In the genomic region with DNA sequence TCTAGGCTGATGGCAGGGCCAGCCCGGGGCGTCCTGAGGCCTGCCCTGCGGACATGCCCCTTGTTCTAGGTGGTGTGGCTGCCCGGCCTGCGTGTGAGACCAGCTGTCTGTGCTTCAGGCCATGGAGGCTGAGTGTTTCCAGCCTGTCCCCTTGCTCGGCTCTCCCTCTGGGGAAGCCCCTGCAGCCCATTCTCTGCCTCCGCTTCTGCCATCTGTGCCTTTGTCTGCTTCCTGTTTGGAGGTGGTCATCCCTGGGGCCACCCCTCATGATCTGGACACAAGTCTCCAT, we compare ENCODE assay signal across 8 cellular contexts.
DNase-seq lines count a peak whose midpoint lies in the region; ATAC-seq and TF ChIP-seq lines count a peak whose summit lies in the region.

No MANE protein-coding gene starts in this region.

- H3K4me3 ChIP-seq in CD4-positive, alpha-beta memory T cell (ENCODE audit: low read length in 2 of 2), result peak overlapping the region in 1 of 2 donors; percentile 37
- no peak overlapping the region for H3K4me3 ChIP-seq in Loucy (ENCODE audit: low read length, poor library complexity, severe bottlenecking)

- H3K4me3 Mint-ChIP-seq in CD4-positive, alpha-beta memory T cell, result peak overlapping the region in 7 of 8 donors; percentile 34 to 79 (median 70)

- H3K4me1 Mint-ChIP-seq in CD4-positive, alpha-beta memory T cell, result peaks cover 26 to 66% (median 46%) of the 10 kb centered on the region in 4 donors

- H3K27ac ChIP-seq in CD4-positive, alpha-beta memory T cell (ENCODE audit: low read depth, low read length), result peak overlapping the region; percentile 61
- H3K27ac ChIP-seq in layer of hippocampus (ENCODE audit: low read depth, low read length), result peak overlapping the region; percentile 25

- no peaks in the 10 kb centered on the region for H3K79me2 ChIP-seq in Loucy (ENCODE audit: insufficient read depth, low read length)

- H4K20me1 ChIP-seq in Loucy (ENCODE audit: insufficient read depth, low read length, poor library complexity, severe bottlenecking), result no peaks in the 10 kb centered on the region

- no peak for DNase-seq in CD4-positive, alpha-beta memory T cell
- DNase-seq in SHP77 treated with DMSO at 0.1 percent for 48 hours (lab: John Stamatoyannopoulos, UW) (no peak), NCI-H1417 treated with DMSO at 0.1 percent for 48 hours (lab: John Stamatoyannopoulos, UW) (no peak), NCI-H345 (lab: John Stamatoyannopoulos, UW) (no peak)
- DNase-seq in effector CD4-positive, alpha-beta T cell, result no peak

- peak overlapping the region; percentile 23 for H3K4me2 ChIP-seq in Loucy (ENCODE audit: low read depth, low read length, poor library complexity, severe bottlenecking)

- no peaks in the 10 kb centered on the region for H3K36me3 ChIP-seq in CD4-positive, alpha-beta memory T cell (ENCODE audit: insufficient read depth, low read length)
- no peaks in the 10 kb centered on the region for H3K36me3 ChIP-seq in Loucy (ENCODE audit: insufficient read depth, low read length)

- peak; percentile 15 for ATAC-seq in GM21381 (IDR thresholded peaks at IDR 0.05; ENCODE audit: unreplicated experiment)

- no peak for TF ChIP-seq CTCF in Loucy (conservative IDR thresholded peaks at IDR 0.05; ENCODE audit: low read length)

- H3K9me2 ChIP-seq in Loucy (replicated peaks; ENCODE audit: low read depth, low read length), result no peaks in the 10 kb centered on the region

- peak overlapping the region; percentile 82 to 95 (median 94) for H3K27ac Mint-ChIP-seq in CD4-positive, alpha-beta memory T cell

- no peaks in the 10 kb centered on the region for H3K9me3 ChIP-seq in CD4-positive, alpha-beta memory T cell (ENCODE audit: control insufficient read depth in 1 of 2, low read length in 2 of 2)
- no peaks in the 10 kb centered on the region for H3K9me3 ChIP-seq in Loucy (ENCODE audit: insufficient read depth, low read depth, low read length)

- no peaks in the 10 kb centered on the region for H3K36me3 Mint-ChIP-seq in CD4-positive, alpha-beta memory T cell

- POLR2A ChIA-PET in CD4-positive, alpha-beta memory T cell (lab: Charles Lee; ENCODE audit: partially characterized antibody), result interaction anchor here (0.7 to 11.6 kb wide), 28 partner anchors 15 to 633 kb away, joined by 3 to 252 read pairs (median 6); partner anchors contain the start of gene TNRC6C

- H2AFZ ChIP-seq in Loucy (ENCODE audit: low read length), result no peak overlapping the region

- H3F3A ChIP-seq in Loucy (ENCODE audit: low read depth), result no peaks in the 10 kb centered on the region

- H3K27me3 Mint-ChIP-seq in CD4-positive, alpha-beta memory T cell, result no peaks in the 10 kb centered on the region

- H3K9me3 Mint-ChIP-seq in CD4-positive, alpha-beta memory T cell, result no peaks in the 10 kb centered on the region

- CTCF ChIA-PET in CD4-positive, alpha-beta memory T cell (lab: Charles Lee; ENCODE audit: partially characterized antibody), result interaction anchor here (1.1 to 1.7 kb wide), 7 partner anchors 15 to 169 kb away, joined by 3 to 6 read pairs (median 4); no protein-coding TSS in a partner anchor

- H3K9ac ChIP-seq in Loucy (ENCODE audit: low read depth, low read length, poor library complexity, severe bottlenecking), result no peak overlapping the region

- no peaks in the 10 kb centered on the region for H3K27me3 ChIP-seq in CD4-positive, alpha-beta memory T cell (ENCODE audit: insufficient read depth, low read length)
- no peaks in the 10 kb centered on the region for H3K27me3 ChIP-seq in Loucy (ENCODE audit: insufficient read depth, low read length, poor library complexity, severe bottlenecking)
- H3K27me3 ChIP-seq in layer of hippocampus (ENCODE audit: control insufficient read depth, insufficient read depth, low read length), result no peaks in the 10 kb centered on the region

- H3K4me1 ChIP-seq in CD4-positive, alpha-beta memory T cell (ENCODE audit: insufficient read depth, low read length), result peaks cover 57% of the 10 kb centered on the region
- peaks cover 44% of the 10 kb centered on the region for H3K4me1 ChIP-seq in Loucy (ENCODE audit: insufficient read depth, low read length, poor library complexity, severe bottlenecking)

- intact Hi-C loops in CD4-positive, alpha-beta memory T cell (cut with micrococcal nuclease), result no loop called here
